10 cellular contexts compared by ENCODE assay signal in the genomic region with DNA sequence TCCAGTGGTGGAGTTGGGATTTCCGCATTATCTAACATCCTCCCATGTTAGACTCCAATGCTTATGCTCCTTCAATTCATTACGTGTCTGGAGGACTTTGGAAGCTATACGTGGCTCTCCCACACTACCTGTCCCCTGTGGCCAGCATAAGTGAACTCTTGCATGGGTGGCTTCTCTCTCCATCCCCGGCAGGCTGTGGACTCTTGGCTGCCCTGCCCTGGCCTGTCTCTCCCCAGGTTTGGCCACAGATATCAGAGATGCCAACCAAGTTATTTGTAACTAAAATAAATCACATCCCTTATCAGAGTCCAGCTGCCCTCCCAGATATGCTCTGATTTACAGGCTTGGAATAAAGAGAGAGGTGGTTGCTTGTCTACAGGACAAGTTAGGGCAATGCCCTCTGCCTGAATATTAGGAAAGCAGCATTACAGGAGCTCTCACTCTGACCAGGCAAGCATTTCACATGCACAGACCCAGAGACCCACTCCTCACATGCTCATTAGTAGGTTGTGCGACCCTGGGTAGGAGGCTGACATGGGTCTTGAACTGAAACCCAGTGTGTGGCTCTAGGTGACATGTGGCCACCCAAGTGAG. TPM values are rescaled to one million over a fixed set of nuclear protein-coding genes. Genes with fewer than 3 reads are reported as not detected.
DNase-seq lines count a peak whose midpoint lies in the region; ATAC-seq and TF ChIP-seq lines count a peak whose summit lies in the region.
"Had no signal": no experiment of that assay in that cellular context is flagged by ENCODE, and none has a peak within 500 bp of the region (broad histone marks: within the 10 kb centered on the region; RNA-seq: fewer than 3 reads in every experiment).

No MANE protein-coding gene starts in this region.

- H3K27me3 Mint-ChIP-seq in activated T-cell treated with anti-CD3 and anti-CD28 coated beads, Interleukin-2, amount 50 U/mL, for 24 hours = no peaks in the 10 kb centered on the region
- H3K27me3 Mint-ChIP-seq in activated CD4-positive, alpha-beta memory T cell treated with anti-CD3 and anti-CD28 coated beads, Interleukin-2, amount 10 ng/mL, durations not matched to agents 7 days and 5 days = no peaks in the 10 kb centered on the region

- no peak for TF ChIP-seq POLR2A in upper lobe of left lung (IDR thresholded peaks at IDR 0.05)

- peaks cover 9% of the 10 kb centered on the region for H3K9me3 Mint-ChIP-seq in activated T-cell treated with anti-CD3 and anti-CD28 coated beads, Interleukin-2, amount 50 U/mL, for 24 hours
- peaks cover 3% of the 10 kb centered on the region for H3K9me3 Mint-ChIP-seq in activated CD4-positive, alpha-beta memory T cell treated with anti-CD3 and anti-CD28 coated beads, Interleukin-2, amount 10 ng/mL, durations not matched to agents 7 days and 5 days

- H3K4me1 Mint-ChIP-seq in activated T-cell treated with anti-CD3 and anti-CD28 coated beads, Interleukin-2, amount 50 U/mL, for 24 hours (ENCODE audit: low read depth) = peaks cover 68% of the 10 kb centered on the region
- peaks cover 70% of the 10 kb centered on the region for H3K4me1 Mint-ChIP-seq in activated CD4-positive, alpha-beta memory T cell treated with anti-CD3 and anti-CD28 coated beads, Interleukin-2, amount 10 ng/mL, durations not matched to agents 7 days and 5 days

- no peak for ATAC-seq in upper lobe of left lung (ENCODE audit: low FRiP score in 2 of 2)

- peak overlapping the region; percentile 83 for H3K4me3 Mint-ChIP-seq in activated T-cell treated with anti-CD3 and anti-CD28 coated beads, Interleukin-2, amount 50 U/mL, for 24 hours
- H3K4me3 Mint-ChIP-seq in activated CD4-positive, alpha-beta memory T cell treated with anti-CD3 and anti-CD28 coated beads, Interleukin-2, amount 10 ng/mL, durations not matched to agents 7 days and 5 days = peak overlapping the region; percentile 70

- peaks cover 92% of the 10 kb centered on the region for H3K36me3 Mint-ChIP-seq in activated T-cell treated with anti-CD3 and anti-CD28 coated beads, Interleukin-2, amount 50 U/mL, for 24 hours (ENCODE audit: low read depth)
- peaks cover 90% of the 10 kb centered on the region for H3K36me3 Mint-ChIP-seq in activated CD4-positive, alpha-beta memory T cell treated with anti-CD3 and anti-CD28 coated beads, Interleukin-2, amount 10 ng/mL, durations not matched to agents 7 days and 5 days (ENCODE audit: low read depth)

- WGBS in upper lobe of left lung, 2 donors = 61 to 63% methylated on average over 4 to 5 of the region's 5 CpGs

- no peaks in the 10 kb centered on the region for H3K27me3 ChIP-seq in upper lobe of left lung

- H3K4me3 ChIP-seq in foreskin fibroblast (ENCODE audit: low read depth in 1 of 2, low read length in 2 of 2) (peak overlapping the region; percentile 59 to 75), upper lobe of left lung (peak overlapping the region in 1 of 4 donors; percentile 82)
- H3K4me3 ChIP-seq: cardiac muscle cell had no signal

- H3K36me3 ChIP-seq in upper lobe of left lung = no peaks in the 10 kb centered on the region
- H3K36me3 ChIP-seq: cardiac muscle cell had no signal

- TF ChIP-seq EP300 in upper lobe of left lung (IDR thresholded peaks at IDR 0.05) = no peak

- TF ChIP-seq CTCF in foreskin fibroblast (IDR thresholded peaks at IDR 0.05; ENCODE audit: low read depth, low read length) (no peak), upper lobe of left lung (IDR thresholded peaks at IDR 0.05) (no peak)

- peak overlapping the region; percentile 98 for H3K27ac Mint-ChIP-seq in activated T-cell treated with anti-CD3 and anti-CD28 coated beads, Interleukin-2, amount 50 U/mL, for 24 hours
- H3K27ac Mint-ChIP-seq in activated CD4-positive, alpha-beta memory T cell treated with anti-CD3 and anti-CD28 coated beads, Interleukin-2, amount 10 ng/mL, durations not matched to agents 7 days and 5 days = peak overlapping the region; percentile 87

- POLR2A ChIA-PET in activated CD4-positive, alpha-beta memory T cell treated with anti-CD3 and anti-CD28 coated beads, Interleukin-2, amount 10 ng/mL, durations not matched to agents 7 days and 5 days (lab: Charles Lee) = interaction anchor here (0.6 to 15.4 kb wide), 9 partner anchors 25 to 228 kb away, joined by 3 to 634 read pairs (median 5); no protein-coding TSS in a partner anchor

- CTCF ChIA-PET in activated CD4-positive, alpha-beta memory T cell treated with anti-CD3 and anti-CD28 coated beads, Interleukin-2, amount 10 ng/mL, durations not matched to agents 7 days and 5 days (lab: Charles Lee) = interaction anchor here (0.7 to 1.1 kb wide), 3 partner anchors 63 to 93 kb away, joined by 3 to 4 read pairs (median 3); no protein-coding TSS in a partner anchor

- peak overlapping the region; percentile 72 to 93 (median 77) for H3K27ac ChIP-seq in upper lobe of left lung
- H3K27ac ChIP-seq: cardiac muscle cell had no signal

- no peak for DNase-seq in activated T-cell treated with anti-CD3 and anti-CD28 coated beads, Interleukin-2, amount 50 U/mL, for 24 hours
- DNase-seq in activated T-cell treated with anti-CD3 and anti-CD28 coated beads for 4 hours (no peak), foreskin fibroblast (no peak), upper lobe of left lung (no peak), NCI-H1694 treated with DMSO at 0.1 percent for 48 hours (lab: John Stamatoyannopoulos, UW) (no peak), NCI-H187 (lab: John Stamatoyannopoulos, UW) (no peak)
- DNase-seq in activated CD4-positive, alpha-beta memory T cell treated with anti-CD3 and anti-CD28 coated beads, Interleukin-2, amount 10 ng/mL, durations not matched to agents 7 days and 5 days = no peak
- DNase-seq in activated CD8-positive, alpha-beta memory T cell treated with anti-CD3 and anti-CD28 coated beads for 24 hours = no peak
- DNase-seq: NCI-H1105 treated with DMSO at 0.1 percent for 48 hours had no signal

- no peaks in the 10 kb centered on the region for H3K9me3 ChIP-seq in upper lobe of left lung

- peaks cover 45 to 83% (median 62%) of the 10 kb centered on the region in 4 donors for H3K4me1 ChIP-seq in upper lobe of left lung

RNA-seq across cellular contexts. Expression of a gene that starts 4.6 kb away (rescaled TPM):
- 100 to 1,000 TPM; 634 to 645 TPM for total RNA-seq in activated CD4-positive, alpha-beta memory T cell treated with anti-CD3 and anti-CD28 coated beads, Interleukin-2, amount 10 ng/mL, durations not matched to agents 7 days and 5 days
- 100 to 1,000 TPM; 454 to 696 (median 551) TPM for total RNA-seq in upper lobe of left lung
